23 cellular contexts compared by ENCODE assay signal in genomic region chr17:8609910-8610309, GRCh38.
"Had no signal": no experiment of that assay in that cellular context is flagged by ENCODE, and none has a peak within 500 bp of the region (broad histone marks: within the 10 kb centered on the region; RNA-seq: fewer than 3 reads in every experiment).

No MANE protein-coding gene starts in this region.

- H3K4me1 ChIP-seq: pancreas, prostate gland had no signal

- ATAC-seq: activated CD4-positive, alpha-beta T cell treated with anti-CD3 and anti-CD28 coated beads for 36 hours; activated CD8-positive, alpha-beta memory T cell treated with anti-CD3 and anti-CD28 coated beads, Interleukin-2, amount 10 ng/mL, durations not matched to agents 7 days and 5 days; activated CD8-positive, alpha-beta T cell treated with anti-CD3 and anti-CD28 coated beads, Interleukin-2, amount 10 ng/mL, durations not matched to agents 7 days and 5 days; activated naive CD4-positive, alpha-beta T cell treated with anti-CD3 and anti-CD28 coated beads, Interleukin-2, amount 50 U/mL, for 72 hours; activated T-cell treated with anti-CD3 and anti-CD28 coated beads, Interleukin-2, amount 50 U/mL, for 72 hours; body of pancreas; effector memory CD8-positive, alpha-beta T cell; heart left ventricle; naive thymus-derived CD4-positive, alpha-beta T cell; pancreas; T-cell had no signal

- H3K36me3 Mint-ChIP-seq: activated CD8-positive, alpha-beta memory T cell treated with anti-CD3 and anti-CD28 coated beads, Interleukin-2, amount 10 ng/mL, durations not matched to agents 7 days and 5 days; activated naive CD4-positive, alpha-beta T cell treated with anti-CD3 and anti-CD28 coated beads, Interleukin-2, amount 50 U/mL, for 72 hours; T-cell had no signal

- DNase-seq: activated CD4-positive, alpha-beta T cell treated with anti-CD3 and anti-CD28 coated beads for 36 hours; activated CD4-positive, CD25-positive, alpha-beta regulatory T cell; activated CD8-positive, alpha-beta memory T cell treated with anti-CD3 and anti-CD28 coated beads, Interleukin-2, amount 10 ng/mL, durations not matched to agents 7 days and 5 days; activated CD8-positive, alpha-beta T cell treated with anti-CD3 and anti-CD28 coated beads, Interleukin-2, amount 10 ng/mL, durations not matched to agents 7 days and 5 days; activated naive CD4-positive, alpha-beta T cell; activated T-cell treated with anti-CD3 and anti-CD28 coated beads, Interleukin-2, amount 50 U/mL, for 72 hours; body of pancreas; cerebellar nuclear complex; cortex of kidney; effector memory CD8-positive, alpha-beta T cell; heart left ventricle; midbrain; naive thymus-derived CD4-positive, alpha-beta T cell; pancreas; stimulated activated CD4-positive, alpha-beta T cell treated with anti-CD3 and anti-CD28 coated beads, Interleukin-2, amount 100 ng/mL, for 48 hours; stimulated activated naive CD4-positive, alpha-beta T cell treated with Interleukin-2 at 50 U/mL for 16 hours; T-cell had no signal

- H3K27ac ChIP-seq: body of pancreas, pancreas, prostate gland had no signal

- H3K9me3 ChIP-seq: body of pancreas, pancreas, prostate gland had no signal

- H3K4me3 ChIP-seq: body of pancreas, heart left ventricle, pancreas, prostate gland, right atrium auricular region had no signal

- H3K9me3 Mint-ChIP-seq: activated naive CD4-positive, alpha-beta T cell treated with anti-CD3 and anti-CD28 coated beads, Interleukin-2, amount 50 U/mL, for 72 hours; effector memory CD8-positive, alpha-beta T cell; T-helper 2 cell treated with Interferon-gamma antibody and Interleukin-4, amounts not matched to agents 5 μg/mL and 100 μg/mL, for 36 hours had no signal

- H3K4me1 Mint-ChIP-seq: activated CD4-positive, alpha-beta T cell treated with anti-CD3 and anti-CD28 coated beads for 36 hours; activated CD8-positive, alpha-beta memory T cell treated with anti-CD3 and anti-CD28 coated beads, Interleukin-2, amount 10 ng/mL, durations not matched to agents 7 days and 5 days; memory B cell; naive thymus-derived CD4-positive, alpha-beta T cell; T-cell had no signal

- H3K27me3 Mint-ChIP-seq: type B pancreatic cell had no signal

- H3K4me3 Mint-ChIP-seq: activated CD4-positive, alpha-beta T cell treated with anti-CD3 and anti-CD28 coated beads for 36 hours; activated CD8-positive, alpha-beta memory T cell treated with anti-CD3 and anti-CD28 coated beads, Interleukin-2, amount 10 ng/mL, durations not matched to agents 7 days and 5 days; activated CD8-positive, alpha-beta T cell treated with anti-CD3 and anti-CD28 coated beads, Interleukin-2, amount 10 ng/mL, durations not matched to agents 7 days and 5 days; activated T-cell treated with anti-CD3 and anti-CD28 coated beads, Interleukin-2, amount 50 U/mL, for 72 hours; effector memory CD8-positive, alpha-beta T cell; memory B cell; naive thymus-derived CD4-positive, alpha-beta T cell; T-cell; T-helper 2 cell treated with Interferon-gamma antibody and Interleukin-4, amounts not matched to agents 5 μg/mL and 100 μg/mL, for 36 hours; type B pancreatic cell had no signal

- H3K27ac Mint-ChIP-seq: activated CD4-positive, alpha-beta T cell treated with anti-CD3 and anti-CD28 coated beads for 36 hours; activated CD8-positive, alpha-beta memory T cell treated with anti-CD3 and anti-CD28 coated beads, Interleukin-2, amount 10 ng/mL, durations not matched to agents 7 days and 5 days; activated CD8-positive, alpha-beta T cell treated with anti-CD3 and anti-CD28 coated beads, Interleukin-2, amount 10 ng/mL, durations not matched to agents 7 days and 5 days; activated naive CD4-positive, alpha-beta T cell treated with anti-CD3 and anti-CD28 coated beads, Interleukin-2, amount 50 U/mL, for 72 hours; effector memory CD8-positive, alpha-beta T cell; memory B cell; naive thymus-derived CD4-positive, alpha-beta T cell; T-cell; T-helper 2 cell treated with Interferon-gamma antibody and Interleukin-4, amounts not matched to agents 5 μg/mL and 100 μg/mL, for 36 hours had no signal

- H3K27me3 ChIP-seq: body of pancreas, heart left ventricle, pancreas, right atrium auricular region had no signal

- H3K36me3 ChIP-seq: heart left ventricle, pancreas, prostate gland, right atrium auricular region had no signal
